ENCODE assay signal across 1 cellular context in the genomic region with DNA sequence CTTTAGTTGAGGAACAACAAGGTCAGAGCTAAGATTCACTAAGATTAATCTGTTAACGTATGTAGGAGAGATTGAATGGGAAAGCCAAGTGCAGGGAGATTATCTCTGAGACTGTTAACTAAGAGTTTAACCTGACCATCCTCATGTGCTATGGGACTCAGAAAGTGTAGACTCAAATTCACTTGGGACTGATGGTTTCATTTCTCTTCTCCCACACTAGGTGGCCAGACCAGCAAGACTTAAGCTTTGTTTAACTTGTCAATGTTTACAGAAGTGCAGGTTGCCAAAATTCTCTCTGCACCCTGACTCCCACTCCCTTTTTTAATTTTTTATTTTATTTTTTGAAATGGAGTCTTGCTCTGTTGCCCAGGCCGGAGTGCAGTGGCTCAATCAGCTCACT.
TF ChIP-seq lines count a peak whose summit lies in the region.

No MANE protein-coding gene starts in this region.

TF ChIP-seq in GM23338, 12 proteins besides CTCF, POLR2A, EP300 and RAD21:
- TF ChIP-seq, protein P1, sequence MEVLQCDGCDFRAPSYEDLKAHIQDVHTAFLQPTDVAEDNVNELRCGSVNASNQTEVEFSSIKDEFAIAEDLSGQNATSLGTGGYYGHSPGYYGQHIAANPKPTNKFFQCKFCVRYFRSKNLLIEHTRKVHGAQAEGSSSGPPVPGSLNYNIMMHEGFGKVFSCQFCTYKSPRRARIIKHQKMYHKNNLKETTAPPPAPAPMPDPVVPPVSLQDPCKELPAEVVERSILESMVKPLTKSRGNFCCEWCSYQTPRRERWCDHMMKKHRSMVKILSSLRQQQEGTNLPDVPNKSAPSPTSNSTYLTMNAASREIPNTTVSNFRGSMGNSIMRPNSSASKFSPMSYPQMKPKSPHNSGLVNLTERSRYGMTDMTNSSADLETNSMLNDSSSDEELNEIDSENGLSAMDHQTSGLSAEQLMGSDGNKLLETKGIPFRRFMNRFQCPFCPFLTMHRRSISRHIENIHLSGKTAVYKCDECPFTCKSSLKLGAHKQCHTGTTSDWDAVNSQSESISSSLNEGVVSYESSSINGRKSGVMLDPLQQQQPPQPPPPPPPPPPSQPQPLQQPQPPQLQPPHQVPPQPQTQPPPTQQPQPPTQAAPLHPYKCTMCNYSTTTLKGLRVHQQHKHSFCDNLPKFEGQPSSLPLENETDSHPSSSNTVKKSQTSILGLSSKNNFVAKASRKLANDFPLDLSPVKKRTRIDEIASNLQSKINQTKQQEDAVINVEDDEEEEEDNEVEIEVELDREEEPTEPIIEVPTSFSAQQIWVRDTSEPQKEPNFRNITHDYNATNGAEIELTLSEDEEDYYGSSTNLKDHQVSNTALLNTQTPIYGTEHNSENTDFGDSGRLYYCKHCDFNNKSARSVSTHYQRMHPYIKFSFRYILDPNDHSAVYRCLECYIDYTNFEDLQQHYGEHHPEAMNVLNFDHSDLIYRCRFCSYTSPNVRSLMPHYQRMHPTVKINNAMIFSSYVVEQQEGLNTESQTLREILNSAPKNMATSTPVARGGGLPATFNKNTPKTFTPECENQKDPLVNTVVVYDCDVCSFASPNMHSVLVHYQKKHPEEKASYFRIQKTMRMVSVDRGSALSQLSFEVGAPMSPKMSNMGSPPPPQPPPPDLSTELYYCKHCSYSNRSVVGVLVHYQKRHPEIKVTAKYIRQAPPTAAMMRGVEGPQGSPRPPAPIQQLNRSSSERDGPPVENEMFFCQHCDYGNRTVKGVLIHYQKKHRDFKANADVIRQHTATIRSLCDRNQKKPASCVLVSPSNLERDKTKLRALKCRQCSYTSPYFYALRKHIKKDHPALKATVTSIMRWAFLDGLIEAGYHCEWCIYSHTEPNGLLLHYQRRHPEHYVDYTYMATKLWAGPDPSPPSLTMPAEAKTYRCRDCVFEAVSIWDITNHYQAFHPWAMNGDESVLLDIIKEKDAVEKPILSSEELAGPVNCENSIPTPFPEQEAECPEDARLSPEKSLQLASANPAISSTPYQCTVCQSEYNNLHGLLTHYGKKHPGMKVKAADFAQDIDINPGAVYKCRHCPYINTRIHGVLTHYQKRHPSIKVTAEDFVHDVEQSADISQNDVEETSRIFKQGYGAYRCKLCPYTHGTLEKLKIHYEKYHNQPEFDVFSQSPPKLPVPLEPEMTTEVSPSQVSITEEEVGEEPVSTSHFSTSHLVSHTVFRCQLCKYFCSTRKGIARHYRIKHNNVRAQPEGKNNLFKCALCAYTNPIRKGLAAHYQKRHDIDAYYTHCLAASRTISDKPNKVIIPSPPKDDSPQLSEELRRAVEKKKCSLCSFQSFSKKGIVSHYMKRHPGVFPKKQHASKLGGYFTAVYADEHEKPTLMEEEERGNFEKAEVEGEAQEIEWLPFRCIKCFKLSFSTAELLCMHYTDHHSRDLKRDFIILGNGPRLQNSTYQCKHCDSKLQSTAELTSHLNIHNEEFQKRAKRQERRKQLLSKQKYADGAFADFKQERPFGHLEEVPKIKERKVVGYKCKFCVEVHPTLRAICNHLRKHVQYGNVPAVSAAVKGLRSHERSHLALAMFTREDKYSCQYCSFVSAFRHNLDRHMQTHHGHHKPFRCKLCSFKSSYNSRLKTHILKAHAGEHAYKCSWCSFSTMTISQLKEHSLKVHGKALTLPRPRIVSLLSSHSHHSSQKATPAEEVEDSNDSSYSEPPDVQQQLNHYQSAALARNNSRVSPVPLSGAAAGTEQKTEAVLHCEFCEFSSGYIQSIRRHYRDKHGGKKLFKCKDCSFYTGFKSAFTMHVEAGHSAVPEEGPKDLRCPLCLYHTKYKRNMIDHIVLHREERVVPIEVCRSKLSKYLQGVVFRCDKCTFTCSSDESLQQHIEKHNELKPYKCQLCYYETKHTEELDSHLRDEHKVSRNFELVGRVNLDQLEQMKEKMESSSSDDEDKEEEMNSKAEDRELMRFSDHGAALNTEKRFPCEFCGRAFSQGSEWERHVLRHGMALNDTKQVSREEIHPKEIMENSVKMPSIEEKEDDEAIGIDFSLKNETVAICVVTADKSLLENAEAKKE (CRISPR knock-in tag; IDR thresholded peaks at IDR 0.05): no peak
- TF ChIP-seq EZH2phosphoT487 (IDR thresholded peaks at IDR 0.05; ENCODE audit: unreplicated experiment) (no peak), ZNF331 (CRISPR knock-in tag; IDR thresholded peaks at IDR 0.05; ENCODE audit: low read depth) (no peak), EZH2 (IDR thresholded peaks at IDR 0.05; ENCODE audit: low read depth, unreplicated experiment) (no peak), CREB1 (CRISPR knock-in tag; IDR thresholded peaks at IDR 0.05; ENCODE audit: low read depth) (no peak), ZNF114 (CRISPR knock-in tag; IDR thresholded peaks at IDR 0.05) (no peak), STAT1 (IDR thresholded peaks at IDR 0.05; ENCODE audit: unreplicated experiment) (no peak), POLR2AphosphoS5 (IDR thresholded peaks at IDR 0.05; ENCODE audit: low read depth) (no peak), NANOG (IDR thresholded peaks at IDR 0.05; ENCODE audit: borderline replicate concordance) (no peak), JUNB (IDR thresholded peaks at IDR 0.05; ENCODE audit: unreplicated experiment) (no peak)
- TF ChIP-seq, protein P2, sequence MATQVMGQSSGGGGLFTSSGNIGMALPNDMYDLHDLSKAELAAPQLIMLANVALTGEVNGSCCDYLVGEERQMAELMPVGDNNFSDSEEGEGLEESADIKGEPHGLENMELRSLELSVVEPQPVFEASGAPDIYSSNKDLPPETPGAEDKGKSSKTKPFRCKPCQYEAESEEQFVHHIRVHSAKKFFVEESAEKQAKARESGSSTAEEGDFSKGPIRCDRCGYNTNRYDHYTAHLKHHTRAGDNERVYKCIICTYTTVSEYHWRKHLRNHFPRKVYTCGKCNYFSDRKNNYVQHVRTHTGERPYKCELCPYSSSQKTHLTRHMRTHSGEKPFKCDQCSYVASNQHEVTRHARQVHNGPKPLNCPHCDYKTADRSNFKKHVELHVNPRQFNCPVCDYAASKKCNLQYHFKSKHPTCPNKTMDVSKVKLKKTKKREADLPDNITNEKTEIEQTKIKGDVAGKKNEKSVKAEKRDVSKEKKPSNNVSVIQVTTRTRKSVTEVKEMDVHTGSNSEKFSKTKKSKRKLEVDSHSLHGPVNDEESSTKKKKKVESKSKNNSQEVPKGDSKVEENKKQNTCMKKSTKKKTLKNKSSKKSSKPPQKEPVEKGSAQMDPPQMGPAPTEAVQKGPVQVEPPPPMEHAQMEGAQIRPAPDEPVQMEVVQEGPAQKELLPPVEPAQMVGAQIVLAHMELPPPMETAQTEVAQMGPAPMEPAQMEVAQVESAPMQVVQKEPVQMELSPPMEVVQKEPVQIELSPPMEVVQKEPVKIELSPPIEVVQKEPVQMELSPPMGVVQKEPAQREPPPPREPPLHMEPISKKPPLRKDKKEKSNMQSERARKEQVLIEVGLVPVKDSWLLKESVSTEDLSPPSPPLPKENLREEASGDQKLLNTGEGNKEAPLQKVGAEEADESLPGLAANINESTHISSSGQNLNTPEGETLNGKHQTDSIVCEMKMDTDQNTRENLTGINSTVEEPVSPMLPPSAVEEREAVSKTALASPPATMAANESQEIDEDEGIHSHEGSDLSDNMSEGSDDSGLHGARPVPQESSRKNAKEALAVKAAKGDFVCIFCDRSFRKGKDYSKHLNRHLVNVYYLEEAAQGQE (IDR thresholded peaks at IDR 0.05; ENCODE audit: unreplicated experiment): no peak
- TF ChIP-seq, protein P3, sequence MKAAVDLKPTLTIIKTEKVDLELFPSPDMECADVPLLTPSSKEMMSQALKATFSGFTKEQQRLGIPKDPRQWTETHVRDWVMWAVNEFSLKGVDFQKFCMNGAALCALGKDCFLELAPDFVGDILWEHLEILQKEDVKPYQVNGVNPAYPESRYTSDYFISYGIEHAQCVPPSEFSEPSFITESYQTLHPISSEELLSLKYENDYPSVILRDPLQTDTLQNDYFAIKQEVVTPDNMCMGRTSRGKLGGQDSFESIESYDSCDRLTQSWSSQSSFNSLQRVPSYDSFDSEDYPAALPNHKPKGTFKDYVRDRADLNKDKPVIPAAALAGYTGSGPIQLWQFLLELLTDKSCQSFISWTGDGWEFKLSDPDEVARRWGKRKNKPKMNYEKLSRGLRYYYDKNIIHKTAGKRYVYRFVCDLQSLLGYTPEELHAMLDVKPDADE (IDR thresholded peaks at IDR 0.05): no peak
TF ChIP-seq in GM23338: peak in this region for 0.
